8 cellular contexts compared by ENCODE assay signal in the genomic region with DNA sequence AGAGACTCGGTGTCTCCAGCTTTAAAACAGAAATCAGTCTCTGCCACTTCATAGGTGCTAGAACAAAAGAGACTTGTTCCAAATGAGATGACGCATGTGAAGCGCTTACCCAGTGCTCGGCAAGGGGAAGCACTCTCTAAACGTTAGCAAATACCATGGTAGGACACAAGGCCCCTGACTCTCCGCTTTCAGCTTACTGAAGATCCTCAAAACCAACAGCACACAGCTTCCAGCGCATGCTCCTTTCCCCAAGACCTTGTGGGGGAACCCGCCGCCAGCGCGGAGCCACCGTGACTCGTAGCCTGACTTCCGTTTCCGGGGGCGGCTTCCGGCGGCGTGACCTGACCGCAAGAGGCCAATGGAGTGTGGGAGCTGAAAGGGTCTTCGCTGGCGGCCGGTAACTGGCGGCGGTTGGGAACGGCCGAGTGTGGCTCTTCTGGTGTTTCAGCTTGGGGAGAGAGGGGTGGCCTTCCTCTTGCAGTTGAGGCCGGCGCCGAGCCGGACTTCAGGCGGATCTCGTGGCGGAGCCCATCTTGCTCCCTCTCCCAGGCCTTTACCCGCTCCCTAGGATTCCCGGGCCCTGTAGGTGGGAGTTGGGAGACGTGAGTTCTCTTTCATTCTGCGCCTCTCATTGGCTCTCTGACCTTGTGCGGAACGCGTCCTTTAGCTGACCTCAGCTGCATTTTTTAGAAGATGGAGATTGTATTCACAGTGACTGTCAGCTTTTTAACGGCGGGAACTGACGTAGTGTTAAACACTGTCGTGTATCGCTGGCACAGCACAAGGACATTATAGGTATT. TPM values are rescaled to one million over a fixed set of nuclear protein-coding genes. Genes with fewer than 3 reads are reported as not detected.
A peak's percentile ranks its signal among the peaks of the same experiment; 100 is the strongest.
DNase-seq lines count a peak whose midpoint lies in the region; ATAC-seq and TF ChIP-seq lines count a peak whose summit lies in the region.

A gene with protein sequence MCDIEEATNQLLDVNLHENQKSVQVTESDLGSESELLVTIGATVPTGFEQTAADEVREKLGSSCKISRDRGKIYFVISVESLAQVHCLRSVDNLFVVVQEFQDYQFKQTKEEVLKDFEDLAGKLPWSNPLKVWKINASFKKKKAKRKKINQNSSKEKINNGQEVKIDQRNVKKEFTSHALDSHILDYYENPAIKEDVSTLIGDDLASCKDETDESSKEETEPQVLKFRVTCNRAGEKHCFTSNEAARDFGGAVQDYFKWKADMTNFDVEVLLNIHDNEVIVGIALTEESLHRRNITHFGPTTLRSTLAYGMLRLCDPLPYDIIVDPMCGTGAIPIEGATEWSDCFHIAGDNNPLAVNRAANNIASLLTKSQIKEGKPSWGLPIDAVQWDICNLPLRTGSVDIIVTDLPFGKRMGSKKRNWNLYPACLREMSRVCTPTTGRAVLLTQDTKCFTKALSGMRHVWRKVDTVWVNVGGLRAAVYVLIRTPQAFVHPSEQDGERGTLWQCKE (plus strand): TSS at position 324 of the 800 bp plus-strand sequence. CDS start 2,015 bp downstream, outside the sequence.

- H3K4me3 Mint-ChIP-seq in activated naive CD8-positive, alpha-beta T cell treated with anti-CD3 and anti-CD28 coated beads, Interleukin-2, amount 10 ng/mL, durations not matched to agents 7 days and 5 days, result peak within 1 kb of the TSS; percentile 93

- H3K27me3 Mint-ChIP-seq in activated naive CD8-positive, alpha-beta T cell treated with anti-CD3 and anti-CD28 coated beads, Interleukin-2, amount 10 ng/mL, durations not matched to agents 7 days and 5 days, result peaks cover 6% of the 10 kb centered on the region

- DNase-seq in GM10248 (ENCODE audit: extremely low spot score), result peak; percentile 89
- peak; percentile 82 for DNase-seq in NCI-H1092 (lab: John Stamatoyannopoulos, UW)
- peak; percentile 95 for DNase-seq in activated naive CD8-positive, alpha-beta T cell treated with anti-CD3 and anti-CD28 coated beads, Interleukin-2, amount 10 ng/mL, durations not matched to agents 7 days and 5 days
- peak; percentile 96 for DNase-seq in Right ventricle myocardium superior
- peak; percentile 78 for DNase-seq in tibial nerve (ENCODE audit: low spot score in 2 of 2)

- peak within 1 kb of the TSS; percentile 96 for H3K27ac Mint-ChIP-seq in activated naive CD8-positive, alpha-beta T cell treated with anti-CD3 and anti-CD28 coated beads, Interleukin-2, amount 10 ng/mL, durations not matched to agents 7 days and 5 days

- H3K9ac ChIP-seq in SU-DHL-6 (ENCODE audit: low read length) (peak within 1 kb of the TSS; percentile 95), parathyroid adenoma (peak within 1 kb of the TSS; percentile 34)

- H3K4me1 ChIP-seq in parathyroid adenoma (peaks cover 5% of the 10 kb centered on the region), tibial nerve (peaks cover 0 to 29% (median 12%) of the 10 kb centered on the region in 4 donors)

- H3K27me3 ChIP-seq in SU-DHL-6 (ENCODE audit: low read length) (no peaks in the 10 kb centered on the region), parathyroid adenoma (ENCODE audit: control insufficient read depth, insufficient read depth, low read length) (no peaks in the 10 kb centered on the region), tibial nerve (no peaks in the 10 kb centered on the region)

- ATAC-seq in HG02588 (IDR thresholded peaks at IDR 0.05; ENCODE audit: unreplicated experiment) (peak; percentile 97), Right ventricle myocardium superior (ENCODE audit: poor library complexity) (peak; percentile 100)
- peak; percentile 96 for ATAC-seq in activated naive CD8-positive, alpha-beta T cell treated with anti-CD3 and anti-CD28 coated beads, Interleukin-2, amount 10 ng/mL, durations not matched to agents 7 days and 5 days (ENCODE audit: low read depth)

- H2AFZ ChIP-seq in SU-DHL-6 (ENCODE audit: low read depth, low read length, severe bottlenecking), result peak within 1 kb of the TSS; percentile 99
- peak within 1 kb of the TSS; percentile 87 for H2AFZ ChIP-seq in parathyroid adenoma

- CTCF ChIA-PET in GM10248 (lab: Yijun Ruan, JAX), result interaction anchor here (0.7 to 3.1 kb wide), 12 partner anchors 10 to 593 kb away, joined by 3 to 44 read pairs (median 4); partner anchors contain the start of gene OXTR

- H3K4me1 Mint-ChIP-seq in activated naive CD8-positive, alpha-beta T cell treated with anti-CD3 and anti-CD28 coated beads, Interleukin-2, amount 10 ng/mL, durations not matched to agents 7 days and 5 days, result peaks cover 11% of the 10 kb centered on the region

- H3K9me3 Mint-ChIP-seq in activated naive CD8-positive, alpha-beta T cell treated with anti-CD3 and anti-CD28 coated beads, Interleukin-2, amount 10 ng/mL, durations not matched to agents 7 days and 5 days, result peaks cover 2% of the 10 kb centered on the region

- peaks cover 11% of the 10 kb centered on the region for H3K36me3 Mint-ChIP-seq in activated naive CD8-positive, alpha-beta T cell treated with anti-CD3 and anti-CD28 coated beads, Interleukin-2, amount 10 ng/mL, durations not matched to agents 7 days and 5 days

- no peaks in the 10 kb centered on the region for H4K20me1 ChIP-seq in SU-DHL-6 (ENCODE audit: low read depth, low read length)

- WGBS in tibial nerve, 2 donors, result 2% methylated on average over 36 to 46 of the region's 46 CpGs

- TF ChIP-seq CTCF in GM10248 (IDR thresholded peaks at IDR 0.05; ENCODE audit: control extremely low read depth, extremely low read depth, low read depth, missing control alignments), result no peak
- TF ChIP-seq CTCF in SU-DHL-6 (IDR thresholded peaks at IDR 0.05; ENCODE audit: insufficient read depth, low read length, poor library complexity, severe bottlenecking), result no peak
- TF ChIP-seq CTCF in parathyroid adenoma (IDR thresholded peaks at IDR 0.05), result no peak
- TF ChIP-seq CTCF in tibial nerve (IDR thresholded peaks at IDR 0.05), result peak in 2 of 5 experiments; percentile 16 to 26

- TF ChIP-seq EP300 in tibial nerve (IDR thresholded peaks at IDR 0.05), result peak; percentile 86 to 96

- H3K79me2 ChIP-seq in SU-DHL-6 (ENCODE audit: insufficient read depth, low read length), result peaks cover 20% of the 10 kb centered on the region; the same call in 1 of the 2 replicates
- peaks cover 9% of the 10 kb centered on the region for H3K79me2 ChIP-seq in parathyroid adenoma

- H3K9me3 ChIP-seq in SU-DHL-6 (ENCODE audit: insufficient read depth, low read length) (no peaks in the 10 kb centered on the region), parathyroid adenoma (ENCODE audit: control insufficient read depth, low read length) (no peaks in the 10 kb centered on the region), tibial nerve (no peaks in the 10 kb centered on the region)

- peak within 1 kb of the TSS; percentile 91 for H3K4me3 ChIP-seq in SU-DHL-6 (ENCODE audit: insufficient read depth, low read length, poor library complexity, severe bottlenecking)
- peak within 1 kb of the TSS; percentile 89 for H3K4me3 ChIP-seq in parathyroid adenoma (ENCODE audit: low read depth, low read length)
- peak within 1 kb of the TSS; percentile 57 to 92 (median 66) for H3K4me3 ChIP-seq in tibial nerve

- no peaks in the 10 kb centered on the region for H3K9me2 ChIP-seq in SU-DHL-6 (replicated peaks; ENCODE audit: insufficient read depth, low read length)

- H3K4me2 ChIP-seq in SU-DHL-6 (ENCODE audit: low read depth, low read length, poor library complexity, severe bottlenecking), result peak within 1 kb of the TSS; percentile 100
- H3K4me2 ChIP-seq in parathyroid adenoma (ENCODE audit: low read length), result peak within 1 kb of the TSS; percentile 71

- peaks cover 9% of the 10 kb centered on the region for H3F3A ChIP-seq in SU-DHL-6 (ENCODE audit: insufficient read depth)

- H3K27ac ChIP-seq in SU-DHL-6 (ENCODE audit: low read depth, low read length), result peak within 1 kb of the TSS; percentile 79
- H3K27ac ChIP-seq in parathyroid adenoma, result peak within 1 kb of the TSS; percentile 79
- peak within 1 kb of the TSS; percentile 77 to 94 (median 88) for H3K27ac ChIP-seq in tibial nerve

- POLR2A ChIA-PET in GM10248 (lab: Yijun Ruan, JAX), result interaction anchor here (0.6 to 2.9 kb wide), 2 partner anchors 8 to 33 kb away, joined by 5 to 21 read pairs; partner anchors contain the start of gene SETD5
- POLR2A ChIA-PET in activated naive CD8-positive, alpha-beta T cell treated with anti-CD3 and anti-CD28 coated beads, Interleukin-2, amount 10 ng/mL, durations not matched to agents 7 days and 5 days (lab: Charles Lee), result interaction anchor here (0.7 to 2.9 kb wide), 17 partner anchors 10 to 779 kb away, joined by 3 to 98 read pairs (median 4); partner anchors contain the start of genes ARPC4, MTMR14, SETD5 and TADA3

- TF ChIP-seq POLR2A in tibial nerve (IDR thresholded peaks at IDR 0.05), result peak; percentile 47 to 60

- peaks cover 12% of the 10 kb centered on the region for H3K36me3 ChIP-seq in SU-DHL-6 (ENCODE audit: low read length)
- no peaks in the 10 kb centered on the region for H3K36me3 ChIP-seq in parathyroid adenoma (ENCODE audit: control insufficient read depth, insufficient read depth, low read length)
- peaks cover 0 to 30% (median 5%) of the 10 kb centered on the region in 3 donors for H3K36me3 ChIP-seq in tibial nerve

- intact Hi-C loops in Right ventricle myocardium superior (cut with DNase I), result loop anchor here (5.0 kb wide), 1 partner anchor 59 kb away; no protein-coding TSS in a partner anchor

RNA-seq across cellular contexts. Expression of the gene that starts here (rescaled TPM):
- total RNA-seq in activated naive CD8-positive, alpha-beta T cell treated with anti-CD3 and anti-CD28 coated beads, Interleukin-2, amount 10 ng/mL, durations not matched to agents 7 days and 5 days, result 10 to 100 TPM; 46.6 to 49.9 TPM
- total RNA-seq in Right ventricle myocardium superior (52.9 TPM), tibial nerve (10 to 100 TPM; 21.6 to 42.6 (median 30.5) TPM)

Comparison
In these comparisons a context has a peak if more than half of its experiments do, and no peak if none do; other contexts are left out.
1. Peak in every context shown above with its lines: DNase-seq, ATAC-seq, H3K4me3 ChIP-seq and H3K27ac ChIP-seq.